ENCODE assay signal across 1 cellular context in the genomic region with DNA sequence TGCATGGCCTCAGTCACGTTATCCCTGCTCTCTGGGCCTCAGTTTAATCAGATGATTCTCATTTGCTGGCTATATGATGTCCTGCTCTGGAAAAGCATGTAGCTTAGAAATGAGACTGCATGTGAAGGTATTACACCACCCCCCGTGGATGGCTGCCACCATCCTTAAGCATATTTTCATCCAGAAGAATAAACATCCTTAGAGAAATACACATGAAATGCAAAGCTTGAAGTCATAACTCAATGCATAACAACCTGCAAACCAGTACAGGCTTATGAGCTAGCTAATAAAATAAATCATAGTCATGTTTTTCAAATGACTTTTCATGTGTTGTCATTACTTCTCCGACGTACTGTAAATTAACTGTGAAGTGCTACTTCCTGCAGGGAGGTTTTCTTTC.
TF ChIP-seq lines count a peak whose summit lies in the region.

No MANE protein-coding gene starts in this region.

TF ChIP-seq in IMR-90, 13 proteins besides CTCF, POLR2A, EP300 and RAD21 (continued from another document):
- TF ChIP-seq MAZ (IDR thresholded peaks at IDR 0.05; ENCODE audit: borderline replicate concordance, low read depth, low read length) (no peak), BHLHE40 (IDR thresholded peaks at IDR 0.05; ENCODE audit: low read depth, low read length) (no peak), MXI1 (IDR thresholded peaks at IDR 0.05; ENCODE audit: borderline replicate concordance, low read depth, low read length) (no peak)
